11 cellular contexts compared by ENCODE assay signal in the genomic region with DNA sequence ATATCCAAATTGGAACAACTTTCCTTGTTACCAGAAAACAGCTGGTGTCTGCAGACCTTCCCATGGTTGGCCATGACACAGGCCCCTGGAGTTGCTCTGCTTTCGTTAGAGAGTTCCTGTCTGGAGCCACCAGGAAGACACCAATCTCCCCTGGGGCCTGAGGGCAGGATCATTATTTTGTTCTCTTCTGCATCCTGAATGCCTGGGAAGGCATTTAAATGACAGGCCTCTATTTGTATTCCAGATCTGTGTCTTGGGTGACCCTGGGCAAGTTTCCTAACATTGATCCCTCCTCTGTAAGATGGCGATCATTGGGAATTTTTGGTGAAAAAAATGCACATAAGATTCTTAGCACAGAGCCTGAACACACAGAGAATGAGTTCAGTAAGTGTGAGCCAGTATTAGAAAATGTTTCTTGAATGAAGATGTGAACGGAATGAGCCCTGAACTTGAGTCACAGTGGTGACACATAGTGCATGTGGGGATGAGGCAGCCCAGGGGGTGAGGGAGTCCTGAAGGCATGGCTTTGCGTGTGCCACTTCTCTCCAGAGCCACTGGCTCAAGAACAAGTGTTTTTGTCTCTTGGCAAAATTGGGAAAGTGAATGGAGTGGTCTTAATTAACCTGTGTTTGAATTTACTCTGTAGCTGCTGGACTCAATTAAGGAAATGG. TPM values are rescaled to one million over a fixed set of nuclear protein-coding genes. Genes with fewer than 3 reads are reported as not detected.
DNase-seq lines count a peak whose midpoint lies in the region; ATAC-seq and TF ChIP-seq lines count a peak whose summit lies in the region.
"Had no signal": no experiment of that assay in that cellular context is flagged by ENCODE, and none has a peak within 500 bp of the region (broad histone marks: within the 10 kb centered on the region; RNA-seq: fewer than 3 reads in every experiment).

No MANE protein-coding gene starts in this region.

- H3K9me3 ChIP-seq in A673 (ENCODE audit: low read depth, low read length, poor library complexity, severe bottlenecking): no peaks in the 10 kb centered on the region
- no peaks in the 10 kb centered on the region for H3K9me3 ChIP-seq in HEK293 (ENCODE audit: control insufficient read depth, insufficient read depth, low read depth, low read length)

- H3K4me3 ChIP-seq in A673 (ENCODE audit: low read depth, low read length, poor library complexity, severe bottlenecking) (no peak overlapping the region), HEK293 (ENCODE audit: low read depth, low read length) (no peak overlapping the region)

- H3K27ac ChIP-seq in A673 (ENCODE audit: low read depth, low read length, poor library complexity, severe bottlenecking) (no peak overlapping the region), HEK293 (ENCODE audit: extremely low read depth, low read depth, low read length) (no peak overlapping the region)
- H3K27ac ChIP-seq: C4-2B had no signal

- intact Hi-C loops in A673 (cut with micrococcal nuclease; ENCODE audit: unreplicated experiment): loop anchor here (5.0 to 10.0 kb wide), 3 partner anchors 599 to 746 kb away; no protein-coding TSS in a partner anchor

- DNase-seq in A673 (ENCODE audit: low spot score) (peak; percentile 53), amniotic epithelial cell (ENCODE audit: low read depth) (peak; percentile 70), hepatic stellate cell (ENCODE audit: low spot score) (peak; percentile 68), SKM-1 treated with dmso at 0.1 percent for 144 hours (lab: John Stamatoyannopoulos, UW; ENCODE audit: unreplicated experiment) (no peak), NCI-H1417 (lab: John Stamatoyannopoulos, UW) (no peak)

- POLR2A ChIA-PET in A673 (lab: Charles Lee; ENCODE audit: low non-redundant PET): no interaction called here
- POLR2A ChIA-PET in HEK293 (lab: Yijun Ruan, JAX): interaction anchor here (0.6 kb wide), 1 partner anchor 480 kb away, joined by 4 read pairs; no protein-coding TSS in a partner anchor

- ATAC-seq in HG02870 (IDR thresholded peaks at IDR 0.05; ENCODE audit: unreplicated experiment): no peak
- no peak for ATAC-seq in HG03442 (IDR thresholded peaks at IDR 0.05; ENCODE audit: unreplicated experiment)
- ATAC-seq: stimulated activated memory B cell treated with anti-CD40 and anti-IgM and Interleukin-4, amounts not matched to agents 10 μg/mL and 1 μg/mL and 100 μg/mL, for 72 hours had no signal

- BruUV-seq in A673 (replicated peaks; lab: Mats Ljungman, UMichigan): no TSS peak

- TF ChIP-seq CTCF in A673 (conservative IDR thresholded peaks at IDR 0.05; ENCODE audit: low read depth, low read length) (no peak), HEK293 (tag by site-specific recombination; IDR thresholded peaks at IDR 0.05) (no peak)

- H3K27me3 ChIP-seq in A673 (replicated peaks; ENCODE audit: insufficient read depth, low read depth, low read length, poor library complexity): no peaks in the 10 kb centered on the region

- CTCF ChIA-PET in A673 (lab: Charles Lee) (interaction anchor here (0.5 to 2.3 kb wide), 8 partner anchors 19 to 691 kb away, joined by 4 to 16 read pairs (median 6); no protein-coding TSS in a partner anchor), HEK293 (lab: Yijun Ruan, JAX) (interaction anchor here (0.5 to 4.0 kb wide), 46 partner anchors 8 to 695 kb away, joined by 3 to 34 read pairs (median 4); no protein-coding TSS in a partner anchor)

- H3K36me3 ChIP-seq in A673 (ENCODE audit: insufficient read depth, low read length, poor library complexity, severe bottlenecking): no peaks in the 10 kb centered on the region
- H3K36me3 ChIP-seq in HEK293 (ENCODE audit: control insufficient read depth in 2 of 2, insufficient read depth in 1 of 2, low read length in 2 of 2): no peaks in the 10 kb centered on the region

- H3K4me1 ChIP-seq in A673 (ENCODE audit: insufficient read depth, low read length, poor library complexity, severe bottlenecking) (peaks cover 18% of the 10 kb centered on the region), HEK293 (ENCODE audit: control insufficient read depth, insufficient read depth, low read length) (peaks cover 3% of the 10 kb centered on the region; the same call in 1 of the 2 replicates)

TF ChIP-seq in HEK293, 187 proteins besides CTCF, POLR2A, EP300 and RAD21:
- TF ChIP-seq, protein P1, sequence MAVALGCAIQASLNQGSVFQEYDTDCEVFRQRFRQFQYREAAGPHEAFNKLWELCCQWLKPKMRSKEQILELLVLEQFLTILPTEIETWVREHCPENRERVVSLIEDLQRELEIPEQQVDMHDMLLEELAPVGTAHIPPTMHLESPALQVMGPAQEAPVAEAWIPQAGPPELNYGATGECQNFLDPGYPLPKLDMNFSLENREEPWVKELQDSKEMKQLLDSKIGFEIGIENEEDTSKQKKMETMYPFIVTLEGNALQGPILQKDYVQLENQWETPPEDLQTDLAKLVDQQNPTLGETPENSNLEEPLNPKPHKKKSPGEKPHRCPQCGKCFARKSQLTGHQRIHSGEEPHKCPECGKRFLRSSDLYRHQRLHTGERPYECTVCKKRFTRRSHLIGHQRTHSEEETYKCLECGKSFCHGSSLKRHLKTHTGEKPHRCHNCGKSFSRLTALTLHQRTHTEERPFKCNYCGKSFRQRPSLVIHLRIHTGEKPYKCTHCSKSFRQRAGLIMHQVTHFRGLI (tag by site-specific recombination; IDR thresholded peaks at IDR 0.05): 0 out of 2 replicates have a peak, but pooled peaks have one; percentile 25
- TF ChIP-seq ZNF16 (tag by site-specific recombination; IDR thresholded peaks at IDR 0.05; ENCODE audit: low read depth): no peak
- TF ChIP-seq ZNF561 (tag by site-specific recombination; IDR thresholded peaks at IDR 0.05; ENCODE audit: borderline replicate concordance): no peak
- TF ChIP-seq, protein P2, sequence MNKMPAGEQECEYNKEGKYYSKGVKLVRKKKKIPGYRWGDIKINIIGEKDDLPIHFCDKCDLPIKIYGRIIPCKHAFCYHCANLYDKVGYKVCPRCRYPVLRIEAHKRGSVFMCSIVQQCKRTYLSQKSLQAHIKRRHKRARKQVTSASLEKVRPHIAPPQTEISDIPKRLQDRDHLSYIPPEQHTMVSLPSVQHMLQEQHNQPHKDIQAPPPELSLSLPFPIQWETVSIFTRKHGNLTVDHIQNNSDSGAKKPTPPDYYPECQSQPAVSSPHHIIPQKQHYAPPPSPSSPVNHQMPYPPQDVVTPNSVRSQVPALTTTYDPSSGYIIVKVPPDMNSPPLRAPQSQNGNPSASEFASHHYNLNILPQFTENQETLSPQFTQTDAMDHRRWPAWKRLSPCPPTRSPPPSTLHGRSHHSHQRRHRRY (tag by site-specific recombination; IDR thresholded peaks at IDR 0.05): no peak
- no peak for TF ChIP-seq ZNF776 (tag by site-specific recombination; IDR thresholded peaks at IDR 0.05; ENCODE audit: borderline replicate concordance)
- TF ChIP-seq KLF16 (tag by site-specific recombination; IDR thresholded peaks at IDR 0.05): no peak

RNA-seq across cellular contexts. Expression of a gene that starts 28.4 kb away (rescaled TPM):
- 6.7 and 8.2 TPM in 2 replicates for total RNA-seq in A673 (2021)
- total RNA-seq: neural crest cell had no signal

Comparison
In these comparisons a context has a peak if more than half of its experiments do, and no peak if none do; other contexts are left out.
1. DNase-seq: peak in A673 (single experiment), amniotic epithelial cell (single experiment) and hepatic stellate cell (single experiment); none in SKM-1 treated with dmso at 0.1 percent for 144 hours (single experiment) and NCI-H1417 (0 of 3).